Comparison of ENCODE assay signal across 1 cellular context in genomic region chr12:6954754-6955461, GRCh38.
TF ChIP-seq lines count a peak whose summit lies in the region.

No MANE protein-coding gene starts in this region.

TF ChIP-seq in GM12878, 131 proteins besides CTCF, POLR2A, EP300 and RAD21:
- TF ChIP-seq BHLHE40 (IDR thresholded peaks at IDR 0.05; ENCODE audit: borderline replicate concordance in 1 of 2, low read depth in 2 of 2, low read length in 1 of 2) (peak in 1 of 2 experiments; percentile 40; a peak in 1 of 4 replicates), BCL11A (IDR thresholded peaks at IDR 0.05; ENCODE audit: low read depth, low read length) (0 out of 2 replicates have a peak, but pooled peaks have one; percentile 9), ZSCAN29 (IDR thresholded peaks at IDR 0.05) (0 out of 2 replicates have a peak, but pooled peaks have one; percentile 13), ZNF622 (IDR thresholded peaks at IDR 0.05) (no peak)
